10 cellular contexts compared by ENCODE assay signal in the genomic region with DNA sequence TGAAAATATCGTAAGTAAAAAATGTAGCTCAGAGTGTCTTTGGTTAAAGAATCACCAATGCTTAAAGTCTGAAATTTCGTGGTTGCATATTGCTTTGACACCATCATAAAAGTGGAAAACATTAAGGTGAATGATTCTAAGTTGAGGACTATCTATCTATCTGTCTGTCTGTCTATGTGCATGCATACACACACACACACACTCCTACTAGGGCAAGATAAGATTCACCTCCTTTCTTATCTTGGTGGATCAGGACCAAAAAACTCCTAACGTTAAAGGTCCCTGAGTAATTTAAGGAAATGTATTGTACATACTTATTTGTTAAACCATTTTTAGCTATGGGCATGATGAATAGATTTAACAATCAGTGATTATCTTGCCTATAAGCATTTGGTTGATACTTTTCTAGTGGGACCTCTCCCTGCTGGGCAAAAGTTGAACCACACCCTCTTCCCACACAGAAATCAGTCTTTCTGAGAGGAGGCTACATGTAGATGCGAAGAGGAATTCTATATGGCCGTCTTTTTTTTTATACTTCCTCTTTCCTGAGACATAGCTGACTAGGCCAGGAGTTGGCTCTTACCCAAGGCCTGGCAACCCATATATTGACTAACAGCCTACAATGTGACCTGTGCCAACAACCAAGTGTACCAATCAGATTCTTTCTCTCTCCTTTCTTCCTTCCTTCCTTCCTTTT. TPM values are rescaled to one million over a fixed set of nuclear protein-coding genes. Genes with fewer than 3 reads are reported as not detected.
DNase-seq lines count a peak whose midpoint lies in the region; ATAC-seq and TF ChIP-seq lines count a peak whose summit lies in the region.
"Had no signal": no experiment of that assay in that cellular context is flagged by ENCODE, and none has a peak within 500 bp of the region (broad histone marks: within the 10 kb centered on the region; RNA-seq: fewer than 3 reads in every experiment).

No MANE protein-coding gene starts in this region.

- no peaks in the 10 kb centered on the region for H3K27me3 Mint-ChIP-seq in WTC11 (ENCODE audit: low read depth)

- peaks cover 4% of the 10 kb centered on the region; the same call in 1 of the 2 replicates for H3K36me3 Mint-ChIP-seq in WTC11

- ATAC-seq in WTC11, result peak; percentile 36
- ATAC-seq in left colon, result peak; percentile 90
- no peak for ATAC-seq in HG02798 (IDR thresholded peaks at IDR 0.05; ENCODE audit: poor library complexity, unreplicated experiment)
- ATAC-seq in HG03439 (IDR thresholded peaks at IDR 0.05; ENCODE audit: unreplicated experiment), result no peak

- H3K9me3 Mint-ChIP-seq in WTC11, result no peaks in the 10 kb centered on the region
- H3K9me3 Mint-ChIP-seq: nephron progenitor cell had no signal

- H3K4me1 Mint-ChIP-seq in WTC11, result peaks cover 11% of the 10 kb centered on the region

- DNase-seq in AML-193 (lab: John Stamatoyannopoulos, UW), result peak; percentile 24 to 41
- peak; percentile 27 for DNase-seq in HT1080 (ENCODE audit: low read depth)
- DNase-seq in WTC11 (ENCODE audit: low spot score), result no peak
- peak; percentile 71 to 76 for DNase-seq in left colon
- DNase-seq in OCI-M2 (lab: John Stamatoyannopoulos, UW; ENCODE audit: unreplicated experiment), result no peak
- DNase-seq in GM10266 (ENCODE audit: extremely low spot score), result no peak
- DNase-seq: activated CD4-positive, CD25-positive, alpha-beta regulatory T cell; nephron progenitor cell had no signal

- CTCF ChIA-PET in WTC11 (lab: Charles Lee), result interaction anchor here (1.2 to 1.4 kb wide), 2 partner anchors 19 to 29 kb away, joined by 3 to 4 read pairs; no protein-coding TSS in a partner anchor

- intact Hi-C loops in left colon (cut with DNase I, micrococcal nuclease), result no loop called here

- no peak for TF ChIP-seq CTCF in WTC11 (IDR thresholded peaks at IDR 0.05)
- TF ChIP-seq CTCF in GM10266 (IDR thresholded peaks at IDR 0.05; ENCODE audit: control insufficient read depth, insufficient read depth, low read depth, missing control alignments), result no peak

- no peak overlapping the region for H3K4me3 Mint-ChIP-seq in WTC11
- H3K4me3 Mint-ChIP-seq: nephron progenitor cell had no signal

- POLR2A ChIA-PET in WTC11 (lab: Charles Lee), result no interaction called here

- H3K27ac Mint-ChIP-seq in WTC11, result no peak overlapping the region
- H3K27ac Mint-ChIP-seq: nephron progenitor cell had no signal

TF ChIP-seq in WTC11, 78 proteins besides CTCF, POLR2A, EP300 and RAD21:
- TF ChIP-seq NFYB (CRISPR knock-in tag; conservative IDR thresholded peaks at IDR 0.05; ENCODE audit: low read depth) (no peak), GTF2I (CRISPR knock-in tag; conservative IDR thresholded peaks at IDR 0.05) (no peak), MXD4 (CRISPR knock-in tag; IDR thresholded peaks at IDR 0.05; ENCODE audit: borderline replicate concordance) (no peak), E2F5 (CRISPR knock-in tag; IDR thresholded peaks at IDR 0.05) (no peak), FOXP1 (CRISPR knock-in tag; IDR thresholded peaks at IDR 0.05; ENCODE audit: borderline replicate concordance) (no peak), TEAD1 (CRISPR knock-in tag; IDR thresholded peaks at IDR 0.05) (no peak), ZBTB43 (CRISPR knock-in tag; IDR thresholded peaks at IDR 0.05) (no peak), ATF1 (CRISPR knock-in tag; IDR thresholded peaks at IDR 0.05) (no peak), JAZF1 (CRISPR knock-in tag; IDR thresholded peaks at IDR 0.05) (no peak), ZNF263 (CRISPR knock-in tag; IDR thresholded peaks at IDR 0.05; ENCODE audit: low read depth) (no peak), PREB (CRISPR knock-in tag; IDR thresholded peaks at IDR 0.05; ENCODE audit: borderline replicate concordance) (no peak), GABPB1 (CRISPR knock-in tag; IDR thresholded peaks at IDR 0.05) (no peak), ZNF396 (CRISPR knock-in tag; IDR thresholded peaks at IDR 0.05; ENCODE audit: borderline replicate concordance) (no peak), TP53 (CRISPR knock-in tag; IDR thresholded peaks at IDR 0.05) (no peak)
- TF ChIP-seq, protein P1, sequence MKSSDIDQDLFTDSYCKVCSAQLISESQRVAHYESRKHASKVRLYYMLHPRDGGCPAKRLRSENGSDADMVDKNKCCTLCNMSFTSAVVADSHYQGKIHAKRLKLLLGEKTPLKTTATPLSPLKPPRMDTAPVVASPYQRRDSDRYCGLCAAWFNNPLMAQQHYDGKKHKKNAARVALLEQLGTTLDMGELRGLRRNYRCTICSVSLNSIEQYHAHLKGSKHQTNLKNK (CRISPR knock-in tag; IDR thresholded peaks at IDR 0.05), result no peak
- TF ChIP-seq, protein P2, sequence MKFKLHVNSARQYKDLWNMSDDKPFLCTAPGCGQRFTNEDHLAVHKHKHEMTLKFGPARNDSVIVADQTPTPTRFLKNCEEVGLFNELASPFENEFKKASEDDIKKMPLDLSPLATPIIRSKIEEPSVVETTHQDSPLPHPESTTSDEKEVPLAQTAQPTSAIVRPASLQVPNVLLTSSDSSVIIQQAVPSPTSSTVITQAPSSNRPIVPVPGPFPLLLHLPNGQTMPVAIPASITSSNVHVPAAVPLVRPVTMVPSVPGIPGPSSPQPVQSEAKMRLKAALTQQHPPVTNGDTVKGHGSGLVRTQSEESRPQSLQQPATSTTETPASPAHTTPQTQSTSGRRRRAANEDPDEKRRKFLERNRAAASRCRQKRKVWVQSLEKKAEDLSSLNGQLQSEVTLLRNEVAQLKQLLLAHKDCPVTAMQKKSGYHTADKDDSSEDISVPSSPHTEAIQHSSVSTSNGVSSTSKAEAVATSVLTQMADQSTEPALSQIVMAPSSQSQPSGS (CRISPR knock-in tag; IDR thresholded peaks at IDR 0.05; ENCODE audit: borderline replicate concordance, low read depth), result no peak
- TF ChIP-seq, protein P3, sequence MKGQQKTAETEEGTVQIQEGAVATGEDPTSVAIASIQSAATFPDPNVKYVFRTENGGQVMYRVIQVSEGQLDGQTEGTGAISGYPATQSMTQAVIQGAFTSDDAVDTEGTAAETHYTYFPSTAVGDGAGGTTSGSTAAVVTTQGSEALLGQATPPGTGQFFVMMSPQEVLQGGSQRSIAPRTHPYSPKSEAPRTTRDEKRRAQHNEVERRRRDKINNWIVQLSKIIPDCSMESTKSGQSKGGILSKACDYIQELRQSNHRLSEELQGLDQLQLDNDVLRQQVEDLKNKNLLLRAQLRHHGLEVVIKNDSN (CRISPR knock-in tag; IDR thresholded peaks at IDR 0.05), result no peak

RNA-seq across cellular contexts. Expression of gene LLPH, which starts 19.3 kb away (rescaled TPM):
- total RNA-seq in HT1080 (2014; rRNA removed; shearing (Covaris generic)), result 31.3 and 45.4 TPM in 2 replicates
- polyA plus RNA-seq in HT1080 (2015; cell fraction: cytosol; rRNA removed), result 41.5 and 42.8 TPM in 2 replicates
- 16.6 and 18.0 TPM in 2 replicates for polyA plus RNA-seq in HT1080 (2015; cell fraction: nucleus; rRNA removed)
- total RNA-seq in WTC11 (2021) (26.5 to 31.5 TPM (median 29.7 TPM) in 3 replicates), left colon (10 to 100 TPM; 18.9 to 23.1 TPM)

RNA-seq across cellular contexts. Expression of gene TMBIM4, which starts 19.9 kb away (rescaled TPM):
- total RNA-seq in HT1080 (2014; rRNA removed; shearing (Covaris generic)), result 30.5 and 39.0 TPM in 2 replicates
- 86.3 and 90.1 TPM in 2 replicates for polyA plus RNA-seq in HT1080 (2015; cell fraction: cytosol; rRNA removed)
- 40.8 and 49.2 TPM in 2 replicates for polyA plus RNA-seq in HT1080 (2015; cell fraction: nucleus; rRNA removed)
- 29.8 to 41.9 TPM (median 37.8 TPM) in 3 replicates for total RNA-seq in WTC11 (2021)
- 100 to 1,000 TPM; 139 to 158 TPM for total RNA-seq in left colon

RNA-seq across cellular contexts. Expression of gene IRAK3, which starts 39.2 kb away (rescaled TPM):
- total RNA-seq in HT1080 (2014; rRNA removed; shearing (Covaris generic)), result 0.03 TPM in 1 of 2 replicates, not detected in the other
- polyA plus RNA-seq in HT1080 (2015; cell fraction: cytosol; rRNA removed), result 0.02 TPM in 1 of 2 replicates, not detected in the other
- polyA plus RNA-seq in HT1080 (2015; cell fraction: nucleus; rRNA removed), result 0.05 TPM in 1 of 2 replicates, not detected in the other
- total RNA-seq in WTC11 (2021) (0.70 to 0.92 TPM (median 0.89 TPM) in 3 replicates), left colon (1 to 10 TPM; 4.0 to 6.7 TPM)

Comparison
In these comparisons a context has a peak if more than half of its experiments do, and no peak if none do; other contexts are left out.
1. DNase-seq: peak in AML-193 (2 of 2), HT1080 (single experiment) and left colon (2 of 2); none in WTC11 (single experiment), OCI-M2 (single experiment) and GM10266 (single experiment).
2. ATAC-seq: peak in WTC11 (single experiment) and left colon (single experiment); none in HG02798 (single experiment) and HG03439 (single experiment).